ENCODE assay signal across 19 cellular contexts in the genomic region with DNA sequence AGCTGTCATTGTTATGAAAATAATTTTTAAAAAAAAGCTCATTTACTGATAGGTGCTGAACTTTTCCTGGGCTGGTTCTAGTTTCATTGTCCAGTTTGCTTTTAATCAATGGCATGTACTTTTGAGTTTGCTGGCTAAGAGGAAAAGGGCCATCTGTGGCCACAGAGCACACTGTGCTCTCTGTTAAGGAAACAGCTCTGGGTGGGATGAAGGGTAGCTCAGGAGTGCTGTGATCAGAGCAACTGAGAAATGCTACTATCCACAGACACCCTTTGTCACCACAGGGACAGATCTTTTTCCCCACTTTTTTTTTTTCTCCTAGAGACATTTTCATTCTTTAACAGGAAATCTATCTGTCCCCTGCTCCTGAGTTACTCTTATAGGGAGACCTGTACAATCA.
A peak's percentile ranks its signal among the peaks of the same experiment; 100 is the strongest.
DNase-seq lines count a peak whose midpoint lies in the region; ATAC-seq and TF ChIP-seq lines count a peak whose summit lies in the region.
"Had no signal": no experiment of that assay in that cellular context is flagged by ENCODE, and none has a peak within 500 bp of the region (broad histone marks: within the 10 kb centered on the region; RNA-seq: fewer than 3 reads in every experiment).

No MANE protein-coding gene starts in this region.

- no peaks in the 10 kb centered on the region for H3K27me3 Mint-ChIP-seq in glutamatergic neuron (ENCODE audit: unreplicated experiment)
- no peaks in the 10 kb centered on the region for H3K27me3 Mint-ChIP-seq in neural crest cell (ENCODE audit: low read depth)
- H3K27me3 Mint-ChIP-seq: B cell had no signal

- no peaks in the 10 kb centered on the region for H3K79me2 ChIP-seq in Karpas-422 (ENCODE audit: low read length)

- no peaks in the 10 kb centered on the region for H3K27me3 ChIP-seq in heart left ventricle
- H3K27me3 ChIP-seq in right atrium auricular region = no peaks in the 10 kb centered on the region
- no peaks in the 10 kb centered on the region for H3K27me3 ChIP-seq in A673 (replicated peaks; ENCODE audit: insufficient read depth, low read depth, low read length, poor library complexity)
- H3K27me3 ChIP-seq in Karpas-422 (ENCODE audit: low read length) = 0 out of 2 replicates have a peak, but pooled peaks cover 2% of the 10 kb centered on the region
- H3K27me3 ChIP-seq: BLaER1 treated with 17β-estradiol and CSF1 and Interleukin-3, amounts not matched to agents 10 nM and 100 nM had no signal

- POLR2A ChIA-PET in A673 (lab: Charles Lee; ENCODE audit: low non-redundant PET) = no interaction called here

- H3K36me3 Mint-ChIP-seq in glutamatergic neuron (ENCODE audit: unreplicated experiment) (peaks cover 10% of the 10 kb centered on the region), neural crest cell (ENCODE audit: low read depth) (no peaks in the 10 kb centered on the region)
- H3K36me3 Mint-ChIP-seq: CD8-positive, alpha-beta T cell had no signal

- CTCF ChIA-PET in A673 (lab: Charles Lee) = interaction anchor here (0.6 kb wide), 1 partner anchor 430 kb away, joined by 4 read pairs; no protein-coding TSS in a partner anchor

- no peaks in the 10 kb centered on the region for H4K20me1 ChIP-seq in Karpas-422 (ENCODE audit: insufficient read depth, low read depth, low read length)
- H4K20me1 ChIP-seq: BLaER1 treated with 17β-estradiol and CSF1 and Interleukin-3, amounts not matched to agents 10 nM and 100 nM had no signal

- H3K9me3 ChIP-seq in heart left ventricle (peaks cover 0 to 16% (median 0%) of the 10 kb centered on the region in 12 donors), right atrium auricular region (peaks cover 0 to 5% of the 10 kb centered on the region in 2 donors), A673 (ENCODE audit: low read depth, low read length, poor library complexity, severe bottlenecking) (no peaks in the 10 kb centered on the region), Karpas-422 (ENCODE audit: low read length) (no peaks in the 10 kb centered on the region)
- H3K9me3 ChIP-seq: BLaER1 treated with 17β-estradiol and CSF1 and Interleukin-3, amounts not matched to agents 10 nM and 100 nM had no signal

- H3K27ac Mint-ChIP-seq in glutamatergic neuron (ENCODE audit: unreplicated experiment) = peak overlapping the region; percentile 6
- peak overlapping the region; percentile 90 for H3K27ac Mint-ChIP-seq in neural crest cell (ENCODE audit: unreplicated experiment)
- H3K27ac Mint-ChIP-seq: B cell; CD8-positive, alpha-beta T cell; H9 had no signal

- no peaks in the 10 kb centered on the region for H3K9me2 ChIP-seq in Karpas-422 (replicated peaks; ENCODE audit: insufficient read depth, low read length)

- no peak overlapping the region for H2AFZ ChIP-seq in Karpas-422 (ENCODE audit: low read length)

- H3K4me1 ChIP-seq in heart left ventricle (peaks cover 0 to 25% (median 0%) of the 10 kb centered on the region in 12 donors), right atrium auricular region (no peaks in the 10 kb centered on the region), A673 (ENCODE audit: insufficient read depth, low read length, poor library complexity, severe bottlenecking) (peaks cover 6% of the 10 kb centered on the region), Karpas-422 (ENCODE audit: low read length) (no peaks in the 10 kb centered on the region)
- H3K4me1 ChIP-seq: A549; BLaER1 treated with 17β-estradiol and CSF1 and Interleukin-3, amounts not matched to agents 10 nM and 100 nM had no signal

- intact Hi-C loops in heart left ventricle (cut with DNase I) = loop anchor here in 3 of 10 donors (10.0 kb wide), 3 partner anchors 242 to 492 kb away; a partner anchor contains a TSS
- intact Hi-C loops in A673 (cut with micrococcal nuclease; ENCODE audit: unreplicated experiment) = no loop called here

- no peak overlapping the region for H3K4me2 ChIP-seq in Karpas-422 (ENCODE audit: low read depth, low read length, poor library complexity, severe bottlenecking)
- H3K4me2 ChIP-seq: A549; BLaER1 treated with 17β-estradiol and CSF1 and Interleukin-3, amounts not matched to agents 10 nM and 100 nM had no signal

- TF ChIP-seq POLR2A in heart left ventricle (IDR thresholded peaks at IDR 0.05) = no peak

- H3K36me3 ChIP-seq in heart left ventricle = no peaks in the 10 kb centered on the region
- no peaks in the 10 kb centered on the region for H3K36me3 ChIP-seq in right atrium auricular region
- H3K36me3 ChIP-seq in A673 (ENCODE audit: insufficient read depth, low read length, poor library complexity, severe bottlenecking) = no peaks in the 10 kb centered on the region
- H3K36me3 ChIP-seq in Karpas-422 (ENCODE audit: insufficient read depth, low read length) = no peaks in the 10 kb centered on the region
- H3K36me3 ChIP-seq: BLaER1 treated with 17β-estradiol and CSF1 and Interleukin-3, amounts not matched to agents 10 nM and 100 nM had no signal

- no TSS peak for BruUV-seq in A673 (replicated peaks; lab: Mats Ljungman, UMichigan)

- H3K4me3 ChIP-seq in heart left ventricle (no peak overlapping the region), right atrium auricular region (no peak overlapping the region), A673 (ENCODE audit: low read depth, low read length, poor library complexity, severe bottlenecking) (no peak overlapping the region), Karpas-422 (ENCODE audit: low read length) (no peak overlapping the region)
- H3K4me3 ChIP-seq: A549; BLaER1 treated with 17β-estradiol and CSF1 and Interleukin-3, amounts not matched to agents 10 nM and 100 nM had no signal

- H3K27ac ChIP-seq in heart left ventricle (peak overlapping the region in 5 of 12 donors; percentile 28 to 82 (median 52)), right atrium auricular region (peak overlapping the region in 1 of 2 donors; percentile 1), A673 (ENCODE audit: low read depth, low read length, poor library complexity, severe bottlenecking) (no peak overlapping the region), Karpas-422 (ENCODE audit: low read length) (no peak overlapping the region)
- H3K27ac ChIP-seq: 22Rv1; A549; BLaER1 treated with 17β-estradiol and CSF1 and Interleukin-3, amounts not matched to agents 10 nM and 100 nM had no signal

- H3K9ac ChIP-seq in Karpas-422 (ENCODE audit: low read length) = no peak overlapping the region
- H3K9ac ChIP-seq: BLaER1 treated with 17β-estradiol and CSF1 and Interleukin-3, amounts not matched to agents 10 nM and 100 nM had no signal

- peak; percentile 50 to 76 (median 62) for ATAC-seq in heart left ventricle
- ATAC-seq: A549; CD8-positive, alpha-beta T cell; HepG2 had no signal

- no peak for TF ChIP-seq CTCF in heart left ventricle (IDR thresholded peaks at IDR 0.05)
- no peak for TF ChIP-seq CTCF in right atrium auricular region (IDR thresholded peaks at IDR 0.05)
- no peak for TF ChIP-seq CTCF in A673 (conservative IDR thresholded peaks at IDR 0.05; ENCODE audit: low read depth, low read length)
- no peak for TF ChIP-seq CTCF in glutamatergic neuron (IDR thresholded peaks at IDR 0.05; ENCODE audit: partially characterized antibody, unreplicated experiment)
- no peak for TF ChIP-seq CTCF in neural crest cell (conservative IDR thresholded peaks at IDR 0.05)

- H3K9me3 Mint-ChIP-seq in glutamatergic neuron (ENCODE audit: unreplicated experiment) (no peaks in the 10 kb centered on the region), neural crest cell (peaks cover 4% of the 10 kb centered on the region)

- H3K4me1 Mint-ChIP-seq in glutamatergic neuron (ENCODE audit: low read depth, unreplicated experiment) (peaks cover 6% of the 10 kb centered on the region), neural crest cell (peaks cover 44% of the 10 kb centered on the region)
- H3K4me1 Mint-ChIP-seq: B cell had no signal

- H3K4me3 Mint-ChIP-seq in glutamatergic neuron (ENCODE audit: unreplicated experiment) = no peak overlapping the region
- no peak overlapping the region for H3K4me3 Mint-ChIP-seq in neural crest cell
- H3K4me3 Mint-ChIP-seq: B cell; CD8-positive, alpha-beta T cell; H9 had no signal

- DNase-seq in heart left ventricle (no peak), right atrium auricular region (ENCODE audit: low spot score) (no peak), A673 (ENCODE audit: low spot score) (peak; percentile 31), glutamatergic neuron (no peak), neural crest cell (ENCODE audit: low read depth, low spot score) (no peak), Karpas-422 (no peak), NCI-H1105 treated with DMSO at 0.1 percent for 48 hours (lab: John Stamatoyannopoulos, UW) (no peak)
- no peak for DNase-seq in stimulated activated naive CD4-positive, alpha-beta T cell treated with Interleukin-2 at 50 U/mL for 16 hours (lab: John Stamatoyannopoulos, UW)
- DNase-seq: Calu3; CD8-positive, alpha-beta T cell; DMS79 treated with DMSO at 0.1 percent for 48 hours; GF-D8; GOT3; H9 had no signal
